8 cellular contexts compared by ENCODE assay signal in the genomic region with DNA sequence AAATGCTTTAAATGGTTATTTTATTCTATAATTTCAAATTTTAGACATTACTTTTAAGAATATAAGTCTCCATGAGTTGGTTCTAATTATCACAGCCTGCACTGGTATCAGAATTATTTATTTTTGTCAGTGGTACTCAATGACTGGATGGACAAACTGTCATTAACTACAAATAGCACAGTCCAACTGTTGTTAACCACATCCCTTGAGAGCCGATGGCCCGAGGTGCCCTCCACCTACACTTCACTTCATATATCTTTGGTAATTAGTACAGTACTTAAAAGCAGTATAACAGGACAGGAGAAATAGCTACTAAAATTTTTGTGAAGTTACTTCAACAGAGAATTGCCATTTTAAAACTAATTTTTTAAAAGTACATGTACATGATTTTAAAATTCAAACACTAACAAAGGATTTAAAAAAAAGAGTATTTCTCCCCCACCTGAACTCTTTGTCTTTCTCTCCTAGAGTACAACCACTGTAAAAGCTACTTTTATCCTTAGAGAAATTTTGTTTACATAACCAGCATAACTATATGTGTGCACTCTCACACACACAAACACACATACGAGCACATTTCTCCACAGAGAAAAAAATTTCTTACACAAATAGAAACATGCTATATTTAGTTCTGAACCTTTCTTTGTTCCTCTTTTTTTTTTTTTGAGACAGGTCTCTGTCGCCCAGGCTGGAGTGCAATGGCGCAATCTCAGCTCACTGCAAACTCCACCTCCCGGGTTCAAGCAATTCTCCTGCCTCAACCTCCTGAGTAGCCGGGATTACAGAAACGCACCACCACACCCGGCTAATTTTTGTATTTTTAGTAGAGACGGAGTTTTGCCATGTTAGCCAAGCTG. TPM values are rescaled to one million over a fixed set of nuclear protein-coding genes. Genes with fewer than 3 reads are reported as not detected.
A peak's percentile ranks its signal among the peaks of the same experiment; 100 is the strongest.
DNase-seq lines count a peak whose midpoint lies in the region; ATAC-seq and TF ChIP-seq lines count a peak whose summit lies in the region.

No MANE protein-coding gene starts in this region.

- H3K27me3 ChIP-seq in GM06990 (replicated peaks; ENCODE audit: control insufficient read depth, insufficient read depth, low read length) (no peaks in the 10 kb centered on the region), vagina (no peaks in the 10 kb centered on the region)
- no peaks in the 10 kb centered on the region for H3K27me3 ChIP-seq in effector memory CD4-positive, alpha-beta T cell (replicated peaks; ENCODE audit: control insufficient read depth, insufficient read depth, low read length, poor library complexity, severe bottlenecking)

- peak overlapping the region; percentile 78 for H3K4me3 ChIP-seq in GM06990 (replicated peaks; ENCODE audit: low read depth, low read length)
- H3K4me3 ChIP-seq in effector memory CD4-positive, alpha-beta T cell (ENCODE audit: insufficient read depth, low read depth, low read length, poor library complexity, severe bottlenecking), result no peak overlapping the region
- no peak overlapping the region for H3K4me3 ChIP-seq in vagina

- peaks cover 11% of the 10 kb centered on the region for H3K36me3 ChIP-seq in GM06990 (ENCODE audit: control insufficient read depth, insufficient read depth, low read length)
- peaks cover 6% of the 10 kb centered on the region for H3K36me3 ChIP-seq in effector memory CD4-positive, alpha-beta T cell (ENCODE audit: control insufficient read depth, insufficient read depth, low read length)
- peaks cover 0 to 9% of the 10 kb centered on the region in 2 donors for H3K36me3 ChIP-seq in vagina

- peaks cover 9% of the 10 kb centered on the region for H3K4me1 ChIP-seq in effector memory CD4-positive, alpha-beta T cell (ENCODE audit: control insufficient read depth, insufficient read depth, low read length, poor library complexity, severe bottlenecking)
- H3K4me1 ChIP-seq in vagina, result peaks cover 33% of the 10 kb centered on the region

- H3K9me3 ChIP-seq in effector memory CD4-positive, alpha-beta T cell (ENCODE audit: control insufficient read depth, low read length), result no peaks in the 10 kb centered on the region
- H3K9me3 ChIP-seq in vagina, result no peaks in the 10 kb centered on the region

- no peak for TF ChIP-seq POLR2A in vagina (IDR thresholded peaks at IDR 0.05)

- TF ChIP-seq CTCF in GM06990 (IDR thresholded peaks at IDR 0.05; ENCODE audit: insufficient read depth, low read length, poor library complexity, severe bottlenecking) (no peak), vagina (IDR thresholded peaks at IDR 0.05) (no peak)

- H3K27ac ChIP-seq in effector memory CD4-positive, alpha-beta T cell (ENCODE audit: insufficient read depth, low read length, poor library complexity, severe bottlenecking), result peak overlapping the region; percentile 0
- H3K27ac ChIP-seq in vagina, result no peak overlapping the region

- peak; percentile 62 for DNase-seq in GM06990 (ENCODE audit: extremely low read depth, insufficient read length)
- no peak for DNase-seq in effector memory CD4-positive, alpha-beta T cell
- no peak for DNase-seq in HCEC 1CT
- no peak for DNase-seq in superior temporal gyrus (ENCODE audit: extremely low spot score)
- no peak for DNase-seq in activated naive CD4-positive, alpha-beta T cell (lab: John Stamatoyannopoulos, UW)
- no peak for DNase-seq in vagina (ENCODE audit: extremely low spot score in 2 of 2)

- intact Hi-C loops in vagina (cut with DNase I), result no loop called here

- peak; percentile 38 for ATAC-seq in GM19468 (IDR thresholded peaks at IDR 0.05; ENCODE audit: extremely low read depth, unreplicated experiment)
- ATAC-seq in HG03442 (IDR thresholded peaks at IDR 0.05; ENCODE audit: unreplicated experiment), result peak; percentile 54

RNA-seq across cellular contexts. Expression of a gene that starts 6.5 kb away (rescaled TPM):
- total RNA-seq in vagina, result 5.9 TPM

RNA-seq across cellular contexts. Expression of a gene that starts 17.9 kb away (rescaled TPM):
- 32.2 TPM for total RNA-seq in vagina

RNA-seq across cellular contexts. Expression of a gene that starts 47.7 kb away (rescaled TPM):
- 28.2 TPM for total RNA-seq in vagina
